ENCODE assay signal across 2 cellular contexts in genomic region chr12:25994901-25995625, GRCh38.
TF ChIP-seq lines count a peak whose summit lies in the region.

No MANE protein-coding gene starts in this region.

TF ChIP-seq in SK-N-SH, 30 proteins besides CTCF, POLR2A, EP300 and RAD21 (continued from another document):
- no peak for TF ChIP-seq ELF1 (IDR thresholded peaks at IDR 0.05)
- no peak for TF ChIP-seq JUND (IDR thresholded peaks at IDR 0.05)
- TF ChIP-seq RXRA (IDR thresholded peaks at IDR 0.05; ENCODE audit: borderline replicate concordance, low read depth), result no peak
- TF ChIP-seq FOXM1 (IDR thresholded peaks at IDR 0.05; ENCODE audit: low read depth), result no peak
- no peak for TF ChIP-seq MXI1 (IDR thresholded peaks at IDR 0.05; ENCODE audit: low read depth, low read length)
- TF ChIP-seq NRF1 (IDR thresholded peaks at IDR 0.05; ENCODE audit: low read depth, low read length), result no peak
- TF ChIP-seq USF2 (IDR thresholded peaks at IDR 0.05; ENCODE audit: borderline replicate concordance, low read depth, low read length), result no peak
- TF ChIP-seq RFX5 (IDR thresholded peaks at IDR 0.05; ENCODE audit: low read length), result no peak
- no peak for TF ChIP-seq CHD2 (IDR thresholded peaks at IDR 0.05; ENCODE audit: low read length, partially characterized antibody)
- TF ChIP-seq MEF2A (IDR thresholded peaks at IDR 0.05; ENCODE audit: borderline replicate concordance, low read depth), result no peak
- TF ChIP-seq SIN3A (IDR thresholded peaks at IDR 0.05; ENCODE audit: borderline replicate concordance, low read depth, low read length), result no peak

TF ChIP-seq in SK-N-SH treated with all-trans-retinoic acid at 6 μM for 48 hours, 23 proteins besides CTCF, POLR2A, EP300 and RAD21 (continued from another document):
- TF ChIP-seq CREB5 (CRISPR knock-in tag; IDR thresholded peaks at IDR 0.05; ENCODE audit: low read depth) (no peak), ZNF8 (CRISPR knock-in tag; IDR thresholded peaks at IDR 0.05) (no peak), GLIS3 (CRISPR knock-in tag; IDR thresholded peaks at IDR 0.05) (no peak), ZC3H10 (CRISPR knock-in tag; IDR thresholded peaks at IDR 0.05) (no peak), ZNF565 (CRISPR knock-in tag; conservative IDR thresholded peaks at IDR 0.05; ENCODE audit: low read depth) (no peak), ZNF70 (CRISPR knock-in tag; IDR thresholded peaks at IDR 0.05) (no peak), CSRNP3 (CRISPR knock-in tag; IDR thresholded peaks at IDR 0.05) (no peak), BACH2 (CRISPR knock-in tag; IDR thresholded peaks at IDR 0.05; ENCODE audit: borderline replicate concordance) (no peak), PPARA (CRISPR knock-in tag; IDR thresholded peaks at IDR 0.05; ENCODE audit: borderline replicate concordance) (no peak)
- TF ChIP-seq, protein P1, sequence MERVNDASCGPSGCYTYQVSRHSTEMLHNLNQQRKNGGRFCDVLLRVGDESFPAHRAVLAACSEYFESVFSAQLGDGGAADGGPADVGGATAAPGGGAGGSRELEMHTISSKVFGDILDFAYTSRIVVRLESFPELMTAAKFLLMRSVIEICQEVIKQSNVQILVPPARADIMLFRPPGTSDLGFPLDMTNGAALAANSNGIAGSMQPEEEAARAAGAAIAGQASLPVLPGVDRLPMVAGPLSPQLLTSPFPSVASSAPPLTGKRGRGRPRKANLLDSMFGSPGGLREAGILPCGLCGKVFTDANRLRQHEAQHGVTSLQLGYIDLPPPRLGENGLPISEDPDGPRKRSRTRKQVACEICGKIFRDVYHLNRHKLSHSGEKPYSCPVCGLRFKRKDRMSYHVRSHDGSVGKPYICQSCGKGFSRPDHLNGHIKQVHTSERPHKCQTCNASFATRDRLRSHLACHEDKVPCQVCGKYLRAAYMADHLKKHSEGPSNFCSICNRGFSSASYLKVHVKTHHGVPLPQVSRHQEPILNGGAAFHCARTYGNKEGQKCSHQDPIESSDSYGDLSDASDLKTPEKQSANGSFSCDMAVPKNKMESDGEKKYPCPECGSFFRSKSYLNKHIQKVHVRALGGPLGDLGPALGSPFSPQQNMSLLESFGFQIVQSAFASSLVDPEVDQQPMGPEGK (CRISPR knock-in tag; IDR thresholded peaks at IDR 0.05; ENCODE audit: borderline replicate concordance), result no peak
